ENCODE assay signal across 9 cellular contexts in genomic region chr19:2546128-2547032, GRCh38.
DNase-seq lines count a peak whose midpoint lies in the region; ATAC-seq, FAIRE-seq and TF ChIP-seq lines count a peak whose summit lies in the region.
"Had no signal": no experiment of that assay in that cellular context is flagged by ENCODE, and none has a peak within 500 bp of the region (broad histone marks: within the 10 kb centered on the region; RNA-seq: fewer than 3 reads in every experiment).

No MANE protein-coding gene starts in this region.

- POLR2A ChIA-PET in A549 (lab: Yijun Ruan, JAX) (interaction anchor here (1.5 kb wide), 1 partner anchor 70 kb away, joined by 5 read pairs; the partner anchor contains the start of gene GADD45B), RWPE1 (lab: Yijun Ruan, JAX; ENCODE audit: low non-redundant PET) (no interaction called here)

- no peak for TF ChIP-seq POLR2A in A549 (IDR thresholded peaks at IDR 0.05; ENCODE audit: low read length)

- DNase-seq in A549 (ENCODE audit: low read depth in 1 of 2, low spot score in 1 of 2) (no peak), RWPE1 (ENCODE audit: low spot score) (no peak), foreskin melanocyte (peak; percentile 74), dedifferentiated amniotic fluid mesenchymal stem cell (ENCODE audit: extremely low spot score) (no peak)

- ATAC-seq in A549, result no peak
- no peak for ATAC-seq in HG02973 (IDR thresholded peaks at IDR 0.05; ENCODE audit: unreplicated experiment)
- ATAC-seq in GM18502 (IDR thresholded peaks at IDR 0.05; ENCODE audit: poor library complexity, unreplicated experiment), result no peak
- ATAC-seq in GM18498 (IDR thresholded peaks at IDR 0.05; ENCODE audit: unreplicated experiment), result no peak

- H3K4me3 ChIP-seq in A549, result no peak overlapping the region

- no peaks in the 10 kb centered on the region for H3K9me3 Mint-ChIP-seq in nephron
- H3K9me3 Mint-ChIP-seq: activated naive CD4-positive, alpha-beta T cell treated with anti-CD3 and anti-CD28 coated beads, Interleukin-2, amount 50 U/mL, for 24 hours had no signal

- TF ChIP-seq CTCF in A549 (IDR thresholded peaks at IDR 0.05), result no peak
- TF ChIP-seq CTCF in RWPE1 (conservative IDR thresholded peaks at IDR 0.05; ENCODE audit: low read depth), result no peak
- no peak for TF ChIP-seq CTCF in nephron (IDR thresholded peaks at IDR 0.05; ENCODE audit: unreplicated experiment in 3 of 3)

- TF ChIP-seq EP300 in A549 (IDR thresholded peaks at IDR 0.05), result no peak

- peak overlapping the region in 2 of 3 experiments; percentile 13 to 24 for H3K4me3 Mint-ChIP-seq in nephron
- H3K4me3 Mint-ChIP-seq: activated naive CD4-positive, alpha-beta T cell treated with anti-CD3 and anti-CD28 coated beads, Interleukin-2, amount 50 U/mL, for 24 hours had no signal

- H3K4me1 Mint-ChIP-seq in nephron, result peaks cover 37% of the 10 kb centered on the region

- FAIRE-seq in A549 (lab: Jason Lieb, UNC), result no peak

- TF ChIP-seq RAD21 in A549 (conservative IDR thresholded peaks at IDR 0.05 in 1 of 2, IDR thresholded peaks at IDR 0.05 in 1 of 2), result no peak

- H3K4me1 ChIP-seq in A549, result peaks cover 52% of the 10 kb centered on the region

- peaks cover 8% of the 10 kb centered on the region for H3K27me3 Mint-ChIP-seq in nephron (ENCODE audit: low read depth)
- H3K27me3 Mint-ChIP-seq: activated naive CD4-positive, alpha-beta T cell treated with anti-CD3 and anti-CD28 coated beads, Interleukin-2, amount 50 U/mL, for 24 hours had no signal

- CTCF ChIA-PET in A549 (lab: Yijun Ruan, JAX), result interaction anchor here (0.6 to 4.9 kb wide), 3 partner anchors 32 to 67 kb away, joined by 3 to 17 read pairs (median 4); no protein-coding TSS in a partner anchor
- CTCF ChIA-PET in RWPE1 (lab: Yijun Ruan, JAX), result interaction anchor here (0.7 kb wide), 1 partner anchor 91 kb away, joined by 4 read pairs; no protein-coding TSS in a partner anchor

- peak overlapping the region; percentile 42 to 81 (median 81) for H3K27ac Mint-ChIP-seq in nephron
- H3K27ac Mint-ChIP-seq: activated naive CD4-positive, alpha-beta T cell treated with anti-CD3 and anti-CD28 coated beads, Interleukin-2, amount 50 U/mL, for 24 hours had no signal

- 88% methylated on average over 33 of the region's 50 CpGs for WGBS in A549 (ENCODE audit: missing lambda C conversion rate)

- H3K27ac ChIP-seq in A549, result peak overlapping the region; percentile 97 to 100; a peak in 4 of 6 replicates
- peak overlapping the region; percentile 99 for H3K27ac ChIP-seq in RWPE1

- H3K36me3 Mint-ChIP-seq in nephron (ENCODE audit: low read depth), result no peaks in the 10 kb centered on the region
- H3K36me3 Mint-ChIP-seq: activated naive CD4-positive, alpha-beta T cell treated with anti-CD3 and anti-CD28 coated beads, Interleukin-2, amount 50 U/mL, for 24 hours had no signal

- H3K4me2 ChIP-seq in A549, result no peak overlapping the region

- H3K9me3 ChIP-seq in A549, result no peaks in the 10 kb centered on the region

TF ChIP-seq in A549, 52 proteins besides CTCF, POLR2A, EP300 and RAD21:
- no peak for TF ChIP-seq CHD2 (IDR thresholded peaks at IDR 0.05; ENCODE audit: low read length, partially characterized antibody)
- TF ChIP-seq JUN (IDR thresholded peaks at IDR 0.05), result no peak
- no peak for TF ChIP-seq POLR2AphosphoS2 (conservative IDR thresholded peaks at IDR 0.05; ENCODE audit: low read length)
- TF ChIP-seq CEBPB (IDR thresholded peaks at IDR 0.05), result no peak
- TF ChIP-seq RNF2 (IDR thresholded peaks at IDR 0.05; ENCODE audit: borderline replicate concordance, low read depth), result no peak
- TF ChIP-seq FOSL2 (IDR thresholded peaks at IDR 0.05), result no peak
- no peak for TF ChIP-seq FOSL2 (CRISPR knock-in tag; IDR thresholded peaks at IDR 0.05)
- no peak for TF ChIP-seq BCL3 (IDR thresholded peaks at IDR 0.05)
